8 cellular contexts compared by ENCODE assay signal in genomic region chr1:234605493-234605982, GRCh38. TPM values are rescaled to one million over a fixed set of nuclear protein-coding genes. Genes with fewer than 3 reads are reported as not detected.
DNase-seq lines count a peak whose midpoint lies in the region; ATAC-seq and TF ChIP-seq lines count a peak whose summit lies in the region.

No MANE protein-coding gene starts in this region.

- no peaks in the 10 kb centered on the region for H3K27me3 ChIP-seq in PC-3 (ENCODE audit: low read length)
- H3K27me3 ChIP-seq in ovary, result no peaks in the 10 kb centered on the region

- H3K36me3 ChIP-seq in PC-3 (ENCODE audit: low read depth, low read length) (peaks cover 57% of the 10 kb centered on the region), ovary (no peaks in the 10 kb centered on the region)

- intact Hi-C loops in Calu3 (cut with micrococcal nuclease; ENCODE audit: unreplicated experiment), result no loop called here
- intact Hi-C loops in PC-3 (cut with micrococcal nuclease), result no loop called here
- intact Hi-C loops in ovary (cut with DNase I), result loop anchor here in 3 of 4 donors (5.0 to 10.0 kb wide), 5 partner anchors 61 to 477 kb away; no protein-coding TSS in a partner anchor

- peaks cover 43% of the 10 kb centered on the region for H4K20me1 ChIP-seq in PC-3 (ENCODE audit: low read length)

- H3K27ac Mint-ChIP-seq in Calu3 (ENCODE audit: unreplicated experiment) (peak overlapping the region; percentile 96), endothelial cell (ENCODE audit: unreplicated experiment) (peak overlapping the region; percentile 65)

- no peaks in the 10 kb centered on the region for H3K9me3 ChIP-seq in PC-3 (ENCODE audit: low read length)
- no peaks in the 10 kb centered on the region for H3K9me3 ChIP-seq in ovary

- CTCF ChIA-PET in Calu3 (lab: Charles Lee), result interaction anchor here (0.6 to 1.4 kb wide), 6 partner anchors 26 to 488 kb away, joined by 3 to 7 read pairs (median 4); no protein-coding TSS in a partner anchor
- CTCF ChIA-PET in PC-3 (lab: Charles Lee), result no interaction called here

- H3F3A ChIP-seq in PC-3 (ENCODE audit: low read length, unreplicated experiment), result peaks cover 15% of the 10 kb centered on the region

- peaks cover 56% of the 10 kb centered on the region for H3K4me1 Mint-ChIP-seq in Calu3 (ENCODE audit: low read depth, unreplicated experiment)
- peaks cover 57% of the 10 kb centered on the region for H3K4me1 Mint-ChIP-seq in endothelial cell (ENCODE audit: unreplicated experiment)

- H3K4me3 Mint-ChIP-seq in Calu3 (ENCODE audit: low read depth, unreplicated experiment) (peak overlapping the region; percentile 89), endothelial cell (ENCODE audit: unreplicated experiment) (peak overlapping the region; percentile 100)

- H2AFZ ChIP-seq in PC-3 (ENCODE audit: low read length), result no peak overlapping the region

- no peaks in the 10 kb centered on the region for H3K27me3 Mint-ChIP-seq in Calu3 (ENCODE audit: unreplicated experiment)
- H3K27me3 Mint-ChIP-seq in endothelial cell (ENCODE audit: unreplicated experiment), result peaks cover 12% of the 10 kb centered on the region

- H3K4me1 ChIP-seq in PC-3 (ENCODE audit: insufficient read depth, low read length), result peaks cover 32% of the 10 kb centered on the region
- H3K4me1 ChIP-seq in ovary (ENCODE audit: insufficient read depth), result peaks cover 8% of the 10 kb centered on the region

- H3K9me2 ChIP-seq in PC-3 (replicated peaks; ENCODE audit: low read length), result no peaks in the 10 kb centered on the region

- no peaks in the 10 kb centered on the region for H3K9me3 Mint-ChIP-seq in Calu3 (ENCODE audit: low read depth, unreplicated experiment)
- peaks cover 4% of the 10 kb centered on the region for H3K9me3 Mint-ChIP-seq in endothelial cell (ENCODE audit: unreplicated experiment)

- TF ChIP-seq POLR2A in ovary (IDR thresholded peaks at IDR 0.05), result no peak

- TF ChIP-seq CTCF in Calu3 (IDR thresholded peaks at IDR 0.05; ENCODE audit: unreplicated experiment) (no peak), PC-3 (conservative IDR thresholded peaks at IDR 0.05; ENCODE audit: low read depth, low read length) (no peak), endothelial cell (IDR thresholded peaks at IDR 0.05; ENCODE audit: unreplicated experiment) (no peak), ovary (IDR thresholded peaks at IDR 0.05) (no peak)

- peaks cover 85% of the 10 kb centered on the region for H3K79me2 ChIP-seq in PC-3 (ENCODE audit: low read length)

- no peak for DNase-seq in Calu3
- no peak for DNase-seq in PC-3
- no peak for DNase-seq in endothelial cell (ENCODE audit: low spot score)
- no peak for DNase-seq in ovary
- DNase-seq in DMS53 treated with DMSO at 0.1 percent for 48 hours (lab: John Stamatoyannopoulos, UW; ENCODE audit: unreplicated experiment), result no peak
- no peak for DNase-seq in DMS153 (lab: John Stamatoyannopoulos, UW)
- DNase-seq in activated effector memory CD4-positive, alpha-beta T cell treated with Interleukin-2 at 50 U/mL for 16 hours, result no peak
- no peak for DNase-seq in NCI-H2227 treated with DMSO at 0.1 percent for 48 hours (lab: John Stamatoyannopoulos, UW)

- no peak for ATAC-seq in PC-3

- peak overlapping the region; percentile 99 for H3K9ac ChIP-seq in PC-3 (ENCODE audit: low read length)

- no TSS peak for BruUV-seq in Calu3 (replicated peaks; lab: Mats Ljungman, UMichigan)
- BruUV-seq in PC-3 (replicated peaks; lab: Mats Ljungman, UMichigan), result no TSS peak

- H3K4me2 ChIP-seq in PC-3 (ENCODE audit: low read length), result peak overlapping the region; percentile 98

- H3K4me3 ChIP-seq in PC-3 (ENCODE audit: low read length) (peak overlapping the region; percentile 78), ovary (peak overlapping the region; percentile 78)

- POLR2A ChIA-PET in PC-3 (lab: Charles Lee; ENCODE audit: unreplicated experiment), result interaction anchor here (1.0 kb wide), 1 partner anchor 465 kb away, joined by 6 read pairs; no protein-coding TSS in a partner anchor

- TF ChIP-seq EP300 in ovary (IDR thresholded peaks at IDR 0.05), result no peak

- H3K36me3 Mint-ChIP-seq in Calu3 (ENCODE audit: insufficient read depth, unreplicated experiment), result peaks cover 96% of the 10 kb centered on the region
- peaks cover 53% of the 10 kb centered on the region for H3K36me3 Mint-ChIP-seq in endothelial cell (ENCODE audit: low read depth, unreplicated experiment)

- 2 to 9% (median 4%) methylated on average over 1 of the region's 1 CpG for WGBS in ovary, 3 donors

- H3K27ac ChIP-seq in PC-3 (ENCODE audit: low read length) (peak overlapping the region; percentile 96), ovary (peak overlapping the region; percentile 41 to 94)

RNA-seq across cellular contexts. Expression of gene IRF2BP2, which starts 4.4 kb away (rescaled TPM):
- total RNA-seq in Calu3 (2022) (192 and 196 TPM in 2 replicates), PC-3 (2014; rRNA removed) (78.8 and 102 TPM in 2 replicates), endothelial cell (ENCODE audit: unreplicated experiment) (158 TPM), ovary (100 to 1,000 TPM in 6 of 7 donors, 10 to 100 TPM in 1; 66.9 to 180 (median 117) TPM)
- 10 to 100 TPM; 83.9 to 98.8 TPM for polyA plus RNA-seq in ovary

Comparison
In these comparisons a context has a peak if more than half of its experiments do, and no peak if none do; other contexts are left out.
1. intact Hi-C loops: an anchor here in ovary (5.0 to 10.0 kb wide); none called in Calu3 and PC-3.